In genomic region chr1:6911974-6912373, GRCh38 we compare ENCODE assay signal across 21 cellular contexts.
A peak's percentile ranks its signal among the peaks of the same experiment; 100 is the strongest.
DNase-seq lines count a peak whose midpoint lies in the region; ATAC-seq, FAIRE-seq and TF ChIP-seq lines count a peak whose summit lies in the region.
"Had no signal": no experiment of that assay in that cellular context is flagged by ENCODE, and none has a peak within 500 bp of the region (broad histone marks: within the 10 kb centered on the region; RNA-seq: fewer than 3 reads in every experiment).

No MANE protein-coding gene starts in this region.

- H2BK15ac ChIP-seq in mesenchymal stem cell (ENCODE audit: low read depth, poor library complexity, severe bottlenecking): no peak overlapping the region

- H3K9me3 Mint-ChIP-seq in chondrocyte (ENCODE audit: low read depth): peaks cover 5% of the 10 kb centered on the region
- H3K9me3 Mint-ChIP-seq: natural killer cell treated with Interleukin-12 subunit alpha and Interleukin-12 subunit beta and Interleukin-15 and Interleukin-18, amount 100 ng/mL, for 72 hours had no signal

- no peaks in the 10 kb centered on the region for H3K79me2 ChIP-seq in HepG2 (ENCODE audit: insufficient read depth, low read length)

- H3K23ac ChIP-seq in mesenchymal stem cell (ENCODE audit: low read length in 2 of 2): no peak overlapping the region

- H2BK120ac ChIP-seq in mesenchymal stem cell (ENCODE audit: low read depth, low read length): no peak overlapping the region

- no peak for TF ChIP-seq RAD21 in HepG2 (CRISPR knock-in tag; IDR thresholded peaks at IDR 0.05)

- H3K9ac ChIP-seq in HepG2 (ENCODE audit: insufficient read depth, low read depth, low read length) (no peak overlapping the region), mesenchymal stem cell (ENCODE audit: low read length) (no peak overlapping the region)

- TF ChIP-seq EP300 in HepG2 (IDR thresholded peaks at IDR 0.05; ENCODE audit: low read depth in 2 of 2, low read length in 2 of 2): no peak
- no peak for TF ChIP-seq EP300 in HepG2 (CRISPR knock-in tag; IDR thresholded peaks at IDR 0.05; ENCODE audit: borderline replicate concordance)

- no peak overlapping the region for H4K91ac ChIP-seq in mesenchymal stem cell (ENCODE audit: low read length)

- intact Hi-C loops in HepG2 (cut with micrococcal nuclease; ENCODE audit: unreplicated experiment) (no loop called here), right lobe of liver (cut with DNase I) (no loop called here)

- TF ChIP-seq POLR2A in HepG2 (IDR thresholded peaks at IDR 0.05; ENCODE audit: insufficient read depth in 1 of 2, low read depth in 2 of 2, low read length in 2 of 2): no peak
- TF ChIP-seq POLR2A in right lobe of liver (IDR thresholded peaks at IDR 0.05): no peak

- H3K4me2 ChIP-seq in HepG2 (ENCODE audit: low read depth, low read length) (no peak overlapping the region), mesenchymal stem cell (ENCODE audit: low read length, poor library complexity, severe bottlenecking) (peak overlapping the region; percentile 11)

- no peak overlapping the region for H3K4ac ChIP-seq in mesenchymal stem cell (ENCODE audit: low read depth in 1 of 2, low read length in 2 of 2)

- CTCF ChIA-PET in HepG2 (lab: Yijun Ruan, JAX; ENCODE audit: low intra/inter-chr PET ratio, low total read pairs): no interaction called here

- no peaks in the 10 kb centered on the region for H3K4me1 Mint-ChIP-seq in chondrocyte (ENCODE audit: low read depth)

- no peak overlapping the region for H2BK5ac ChIP-seq in mesenchymal stem cell (ENCODE audit: low read depth, low read length, poor library complexity, severe bottlenecking)

- H3K4me3 Mint-ChIP-seq in chondrocyte (ENCODE audit: unreplicated experiment): no peak overlapping the region
- H3K4me3 Mint-ChIP-seq: activated CD4-positive, alpha-beta T cell treated with anti-CD3 and anti-CD28 coated beads for 36 hours; natural killer cell treated with Interleukin-12 subunit alpha and Interleukin-12 subunit beta and Interleukin-15 and Interleukin-18, amount 100 ng/mL, for 72 hours had no signal

- H4K20me1 ChIP-seq in HepG2 (ENCODE audit: insufficient read depth, low read length): no peaks in the 10 kb centered on the region

- in situ Hi-C loops in HepG2 (cut with HindIII; ENCODE audit: extremely low pct_ligation_motif_present, low pct_unique_long_range_greater_than_20kb): no loop called here

- peaks cover 5% of the 10 kb centered on the region for H3K79me1 ChIP-seq in mesenchymal stem cell (replicated peaks; ENCODE audit: low read length, poor library complexity, severe bottlenecking)

- H3K27ac ChIP-seq in HepG2 (ENCODE audit: extremely low read length, insufficient read depth, low read length): no peak overlapping the region
- H3K27ac ChIP-seq in right lobe of liver: no peak overlapping the region
- H3K27ac ChIP-seq in mesenchymal stem cell (ENCODE audit: low read length, poor library complexity, severe bottlenecking): peak overlapping the region; percentile 58
- H3K27ac ChIP-seq: vagina had no signal

- peaks cover 3% of the 10 kb centered on the region for H3K36me3 Mint-ChIP-seq in chondrocyte (ENCODE audit: low read depth)
- H3K36me3 Mint-ChIP-seq: natural killer cell treated with Interleukin-12 subunit alpha and Interleukin-12 subunit beta and Interleukin-15 and Interleukin-18, amount 100 ng/mL, for 72 hours had no signal

- no peaks in the 10 kb centered on the region for H3K27me3 Mint-ChIP-seq in chondrocyte (ENCODE audit: low read depth)

- no peak overlapping the region for H2AK5ac ChIP-seq in mesenchymal stem cell (ENCODE audit: low read length, severe bottlenecking)

- H3K14ac ChIP-seq in mesenchymal stem cell (ENCODE audit: low read length in 2 of 2): no peak overlapping the region

- H3K27ac Mint-ChIP-seq in chondrocyte (ENCODE audit: unreplicated experiment): no peak overlapping the region
- H3K27ac Mint-ChIP-seq: activated CD4-positive, alpha-beta T cell treated with anti-CD3 and anti-CD28 coated beads for 36 hours; CD4-positive, CD25-positive, alpha-beta regulatory T cell; natural killer cell treated with Interleukin-12 subunit alpha and Interleukin-12 subunit beta and Interleukin-15 and Interleukin-18, amount 100 ng/mL, for 72 hours had no signal

- WGBS in HepG2 (ENCODE audit: low lambda C conversion rate): 30% methylated on average over 2 of the region's 2 CpGs
- no CpG with 5 or more reads among the region's 2 CpGs for WGBS in right lobe of liver (ENCODE audit: insufficient coverage, low coverage, low lambda C conversion rate, missing lambda C conversion rate)
- 65% methylated on average over 2 of the region's 2 CpGs for WGBS in mesenchymal stem cell

- DNase-seq in HepG2 (ENCODE audit: low spot score): no peak
- no peak for DNase-seq in right lobe of liver
- peak; percentile 39 for DNase-seq in fibroblast of gingiva (ENCODE audit: low read depth)
- DNase-seq in mesenchymal stem cell: peak; percentile 68
- DNase-seq in chondrocyte (ENCODE audit: low spot score): no peak
- no peak for DNase-seq in HPDE6-E6E7 (ENCODE audit: extremely low spot score)
- DNase-seq: activated CD4-positive, alpha-beta T cell treated with anti-CD3 and anti-CD28 coated beads for 36 hours; activated naive CD4-positive, alpha-beta T cell treated with Interleukin-2 at 50 U/mL for 16 hours; CD4-positive, CD25-positive, alpha-beta regulatory T cell; DND-41; dorsolateral prefrontal cortex; esophagus squamous epithelium; Karpas-422; NCI-H1436 treated with DMSO at 0.1 percent for 48 hours; NCI-H446 treated with DMSO at 0.1 percent for 48 hours; SIG-M5; stimulated activated CD4-positive, alpha-beta T cell treated with anti-CD3 and anti-CD28 coated beads, Interleukin-1b, Interleukin-23, amount 100 ng/mL, for 48 hours had no signal

- no peak for FAIRE-seq in HepG2 (lab: Jason Lieb, UNC)

- peak overlapping the region in 1 of 2 experiments; percentile 11 for H3K18ac ChIP-seq in mesenchymal stem cell (ENCODE audit: low read depth in 1 of 2, low read length in 2 of 2)

- H2BK12ac ChIP-seq in mesenchymal stem cell (ENCODE audit: low read length in 2 of 2): no peak overlapping the region

- H3K36me3 ChIP-seq in HepG2 (replicated peaks in 1 of 2; ENCODE audit: control insufficient read depth in 1 of 2, insufficient read depth in 2 of 2, low read length in 2 of 2) (no peaks in the 10 kb centered on the region), right lobe of liver (no peaks in the 10 kb centered on the region), mesenchymal stem cell (ENCODE audit: control insufficient read depth in 1 of 2, insufficient read depth in 2 of 2, low read depth in 1 of 2, low read length in 2 of 2) (peaks cover 0 to 2% of the 10 kb centered on the region in 2 experiments)
- H3K36me3 ChIP-seq: esophagus squamous epithelium, vagina had no signal

- H3K9me3 ChIP-seq in HepG2 (ENCODE audit: low read length) (no peaks in the 10 kb centered on the region), right lobe of liver (no peaks in the 10 kb centered on the region), mesenchymal stem cell (ENCODE audit: control insufficient read depth, low read length) (peaks cover 5% of the 10 kb centered on the region)
- H3K9me3 ChIP-seq: esophagus squamous epithelium, vagina had no signal

- ATAC-seq in HepG2: no peak
- no peak for ATAC-seq in right lobe of liver
- ATAC-seq in HG03442 (IDR thresholded peaks at IDR 0.05; ENCODE audit: unreplicated experiment): no peak
- no peak for ATAC-seq in GM18907 (IDR thresholded peaks at IDR 0.05; ENCODE audit: unreplicated experiment)
- ATAC-seq: activated CD4-positive, alpha-beta T cell treated with anti-CD3 and anti-CD28 coated beads for 36 hours; natural killer cell treated with Interleukin-12 subunit alpha and Interleukin-12 subunit beta and Interleukin-15 and Interleukin-18, amount 100 ng/mL, for 72 hours had no signal

- no TSS peak for BruUV-seq in HepG2 (replicated peaks; lab: Mats Ljungman, UMichigan)

- POLR2A ChIA-PET in HepG2 (lab: Yijun Ruan, JAX): interaction anchor here (1.6 kb wide), 1 partner anchor 127 kb away, joined by 5 read pairs; the partner anchor contains the start of gene CAMTA1

- peaks cover 0 to 43% of the 10 kb centered on the region in 2 experiments; a peak in 3 of 5 replicates for H3K27me3 ChIP-seq in HepG2 (ENCODE audit: control insufficient read depth in 1 of 2, insufficient read depth in 2 of 2, low read length in 2 of 2)
- no peaks in the 10 kb centered on the region for H3K27me3 ChIP-seq in right lobe of liver
- peaks cover 0 to 20% of the 10 kb centered on the region in 2 experiments for H3K27me3 ChIP-seq in mesenchymal stem cell (ENCODE audit: control insufficient read depth in 1 of 2, insufficient read depth in 1 of 2, low read length in 2 of 2)
- H3K27me3 ChIP-seq: dorsolateral prefrontal cortex, vagina had no signal

- no peak overlapping the region for H4K8ac ChIP-seq in mesenchymal stem cell (ENCODE audit: low read length)

- TF ChIP-seq CTCF in HepG2 (CRISPR knock-in tag; IDR thresholded peaks at IDR 0.05) (no peak), right lobe of liver (IDR thresholded peaks at IDR 0.05) (no peak), chondrocyte (IDR thresholded peaks at IDR 0.05) (no peak)

- H2AFZ ChIP-seq in HepG2 (ENCODE audit: low read length): no peak overlapping the region
- H2AFZ ChIP-seq in mesenchymal stem cell (ENCODE audit: low read depth, low read length): no peak overlapping the region

- no peak overlapping the region for H3K4me3 ChIP-seq in HepG2 (replicated peaks in 1 of 3; ENCODE audit: insufficient read depth in 1 of 3, low read depth in 2 of 3, low read length in 3 of 3)
- H3K4me3 ChIP-seq in right lobe of liver: no peak overlapping the region
- no peak overlapping the region for H3K4me3 ChIP-seq in mesenchymal stem cell (ENCODE audit: insufficient read depth in 1 of 2, low read depth in 1 of 2, low read length in 2 of 2)
- H3K4me3 ChIP-seq: dorsolateral prefrontal cortex, esophagus squamous epithelium, vagina had no signal

- H3K4me1 ChIP-seq in HepG2 (ENCODE audit: insufficient read depth, low read length): peaks cover 33% of the 10 kb centered on the region
- peaks cover 0 to 14% (median 0%) of the 10 kb centered on the region in 4 donors for H3K4me1 ChIP-seq in right lobe of liver
- H3K4me1 ChIP-seq in mesenchymal stem cell (ENCODE audit: control insufficient read depth, insufficient read depth, low read depth, low read length): peaks cover 24% of the 10 kb centered on the region

TF ChIP-seq in HepG2, 621 proteins besides CTCF, POLR2A, EP300 and RAD21:
- TF ChIP-seq CEBPB (IDR thresholded peaks at IDR 0.05; ENCODE audit: borderline replicate concordance, low read depth, low read length) (0 out of 2 replicates have a peak, but pooled peaks have one; percentile 14), NFRKB (IDR thresholded peaks at IDR 0.05) (no peak)
TF ChIP-seq in HepG2: peak in this region for 1.

Comparison
In these comparisons a context has a peak if more than half of its experiments do, and no peak if none do; other contexts are left out.
1. DNase-seq: peak in fibroblast of gingiva (single experiment) and mesenchymal stem cell (single experiment); none in HepG2 (single experiment), right lobe of liver (0 of 3), chondrocyte (single experiment) and HPDE6-E6E7 (single experiment).